In genomic region chr12:131644481-131644880, GRCh38 we compare ENCODE assay signal across 17 cellular contexts.
DNase-seq lines count a peak whose midpoint lies in the region; ATAC-seq and TF ChIP-seq lines count a peak whose summit lies in the region.
"Had no signal": no experiment of that assay in that cellular context is flagged by ENCODE, and none has a peak within 500 bp of the region (broad histone marks: within the 10 kb centered on the region; RNA-seq: fewer than 3 reads in every experiment).

No MANE protein-coding gene starts in this region.

- TF ChIP-seq CTCF in coronary artery (IDR thresholded peaks at IDR 0.05) (no peak), transverse colon (IDR thresholded peaks at IDR 0.05) (no peak)

- no peaks in the 10 kb centered on the region for H3K36me3 ChIP-seq in transverse colon

- H3K4me3 ChIP-seq in coronary artery = no peak overlapping the region
- H3K4me3 ChIP-seq in transverse colon = no peak overlapping the region
- H3K4me3 ChIP-seq: A549 had no signal

- 50% methylated on average over 1 of the region's 1 CpG; no CpG with 5 or more reads in 1 of the 2 donors for WGBS in transverse colon (ENCODE audit: low coverage in 1 of 2), 2 donors

- intact Hi-C loops in transverse colon (cut with DNase I; ENCODE audit: low total_unique reads) = no loop called here

- DNase-seq in GM03348 (ENCODE audit: low spot score) (peak; percentile 0), coronary artery (ENCODE audit: low spot score) (peak; percentile 46), islet precursor cell (peak; percentile 51), ecto neural progenitor cell (ENCODE audit: low spot score) (no peak), transverse colon (no peak), SKM-1 (lab: John Stamatoyannopoulos, UW; ENCODE audit: unreplicated experiment) (no peak)
- DNase-seq: AML-193; Caco-2; CD4-positive, alpha-beta T cell; HCEC 1CT; IMR-90 had no signal

- H3K4me1 ChIP-seq in transverse colon = no peaks in the 10 kb centered on the region
- H3K4me1 ChIP-seq: A549, Caco-2 had no signal

- ATAC-seq in GM21423 (IDR thresholded peaks at IDR 0.05; ENCODE audit: unreplicated experiment) = no peak
- ATAC-seq: A549 had no signal

- H3K27ac ChIP-seq in coronary artery = no peak overlapping the region
- H3K27ac ChIP-seq in temporal lobe (ENCODE audit: low read depth, low read length) = peak overlapping the region; percentile 17
- H3K27ac ChIP-seq in transverse colon = no peak overlapping the region
- H3K27ac ChIP-seq: 22Rv1, A549, C4-2B, HL-60 had no signal

- in situ Hi-C loops in transverse colon (cut with MboI; ENCODE audit: low pct_ligation_motif_present in 1 of 4, low pct_unique_long_range_greater_than_20kb in 1 of 4, low sequenced_read_pairs in 3 of 4) = loop anchor here in 1 of 4 donors (5.0 kb wide), 1 partner anchor 332 kb away; no protein-coding TSS in a partner anchor

- no peak for TF ChIP-seq POLR2A in transverse colon (IDR thresholded peaks at IDR 0.05)

- TF ChIP-seq EP300 in transverse colon (IDR thresholded peaks at IDR 0.05; ENCODE audit: low read depth) = no peak

- H3K27me3 ChIP-seq in transverse colon = no peaks in the 10 kb centered on the region

- H3K9me3 ChIP-seq in transverse colon = no peaks in the 10 kb centered on the region
- H3K9me3 ChIP-seq: A549, Caco-2 had no signal

Comparison
In these comparisons a context has a peak if more than half of its experiments do, and no peak if none do; other contexts are left out.
1. DNase-seq: peak in GM03348 (single experiment), coronary artery (single experiment) and islet precursor cell (single experiment); none in ecto neural progenitor cell (single experiment), transverse colon (single experiment) and SKM-1 (single experiment).